Comparison of ENCODE assay signal across 2 cellular contexts in the genomic region with DNA sequence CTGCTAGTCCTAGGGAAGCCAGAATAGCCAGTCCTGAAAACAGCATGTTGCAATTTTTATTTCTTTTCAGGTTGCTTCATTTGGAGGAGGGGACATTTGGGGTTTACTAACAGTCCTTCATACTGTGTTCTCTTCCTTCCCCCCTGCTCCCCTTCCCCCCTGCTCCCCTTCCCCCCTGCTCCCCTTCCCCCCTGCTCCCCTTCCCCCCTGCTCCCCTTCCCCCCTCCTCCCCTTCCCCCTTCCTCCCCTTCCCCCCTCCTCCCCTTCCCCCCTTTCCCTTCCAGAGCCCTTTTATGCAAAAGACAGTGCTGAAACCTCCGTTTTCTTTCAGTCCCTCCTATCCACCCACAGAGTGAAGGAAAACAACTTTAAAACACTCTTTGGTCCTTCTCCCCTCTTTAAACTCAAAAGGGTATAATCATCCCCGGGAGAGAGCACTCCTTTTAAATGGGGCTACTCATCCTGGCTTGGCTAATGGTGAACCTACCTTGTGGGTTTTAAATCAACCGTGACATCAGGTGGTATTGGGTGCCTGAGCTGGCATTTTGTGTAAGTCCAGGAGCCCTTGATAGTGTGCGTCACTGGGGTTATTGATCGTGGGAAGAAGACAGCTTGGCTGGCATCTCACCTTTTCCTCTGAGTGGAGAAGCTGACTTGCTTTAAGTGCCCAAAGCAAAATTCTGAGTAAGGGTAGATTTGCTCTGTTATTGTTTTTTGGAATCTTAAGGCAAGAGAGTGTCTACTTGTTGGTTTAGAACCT.
A peak's percentile ranks its signal among the peaks of the same experiment; 100 is the strongest.
TF ChIP-seq lines count a peak whose summit lies in the region.

No MANE protein-coding gene starts in this region.

TF ChIP-seq in A549, 52 proteins besides CTCF, POLR2A, EP300 and RAD21:
- TF ChIP-seq, protein P1, sequence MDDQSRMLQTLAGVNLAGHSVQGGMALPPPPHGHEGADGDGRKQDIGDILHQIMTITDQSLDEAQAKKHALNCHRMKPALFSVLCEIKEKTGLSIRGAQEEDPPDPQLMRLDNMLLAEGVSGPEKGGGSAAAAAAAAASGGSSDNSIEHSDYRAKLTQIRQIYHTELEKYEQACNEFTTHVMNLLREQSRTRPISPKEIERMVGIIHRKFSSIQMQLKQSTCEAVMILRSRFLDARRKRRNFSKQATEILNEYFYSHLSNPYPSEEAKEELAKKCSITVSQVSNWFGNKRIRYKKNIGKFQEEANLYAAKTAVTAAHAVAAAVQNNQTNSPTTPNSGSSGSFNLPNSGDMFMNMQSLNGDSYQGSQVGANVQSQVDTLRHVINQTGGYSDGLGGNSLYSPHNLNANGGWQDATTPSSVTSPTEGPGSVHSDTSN (IDR thresholded peaks at IDR 0.05): no peak
- TF ChIP-seq NR3C1 (IDR thresholded peaks at IDR 0.05) (no peak), HDAC2 (IDR thresholded peaks at IDR 0.05) (no peak), FOSB (CRISPR knock-in tag; IDR thresholded peaks at IDR 0.05) (no peak), ZC3H11A (IDR thresholded peaks at IDR 0.05) (no peak), REST (IDR thresholded peaks at IDR 0.05) (no peak), TP53 (CRISPR knock-in tag; IDR thresholded peaks at IDR 0.05) (no peak), CHD2 (IDR thresholded peaks at IDR 0.05; ENCODE audit: low read length, partially characterized antibody) (no peak), ZNF302 (CRISPR knock-in tag; IDR thresholded peaks at IDR 0.05) (no peak), CBX2 (IDR thresholded peaks at IDR 0.05; ENCODE audit: borderline replicate concordance, low read depth) (no peak), RARB (CRISPR knock-in tag; IDR thresholded peaks at IDR 0.05) (no peak), MYC (IDR thresholded peaks at IDR 0.05; ENCODE audit: borderline replicate concordance, low read length) (no peak), ZFP36 (IDR thresholded peaks at IDR 0.05; ENCODE audit: borderline replicate concordance, partially characterized antibody) (no peak), EHF (CRISPR knock-in tag; IDR thresholded peaks at IDR 0.05) (no peak), JUNB (IDR thresholded peaks at IDR 0.05) (no peak), BHLHE40 (IDR thresholded peaks at IDR 0.05; ENCODE audit: low read depth, low read length) (no peak)
- TF ChIP-seq, protein P2, sequence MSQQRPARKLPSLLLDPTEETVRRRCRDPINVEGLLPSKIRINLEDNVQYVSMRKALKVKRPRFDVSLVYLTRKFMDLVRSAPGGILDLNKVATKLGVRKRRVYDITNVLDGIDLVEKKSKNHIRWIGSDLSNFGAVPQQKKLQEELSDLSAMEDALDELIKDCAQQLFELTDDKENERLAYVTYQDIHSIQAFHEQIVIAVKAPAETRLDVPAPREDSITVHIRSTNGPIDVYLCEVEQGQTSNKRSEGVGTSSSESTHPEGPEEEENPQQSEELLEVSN (IDR thresholded peaks at IDR 0.05; ENCODE audit: borderline replicate concordance, low read depth): no peak

TF ChIP-seq in IMR-90, 13 proteins besides CTCF, POLR2A, EP300 and RAD21:
- TF ChIP-seq FOS (IDR thresholded peaks at IDR 0.05; ENCODE audit: low read depth, low read length): no peak
- peak; percentile 38 for TF ChIP-seq CEBPB (IDR thresholded peaks at IDR 0.05; ENCODE audit: low read depth, low read length)
TF ChIP-seq in IMR-90: peak in this region for 1.
